Comparison of ENCODE assay signal across 1 cellular context in genomic region chrX:107355533-107355932, GRCh38.
TF ChIP-seq lines count a peak whose summit lies in the region.

No MANE protein-coding gene starts in this region.

TF ChIP-seq in H1, 55 proteins besides CTCF, POLR2A, EP300 and RAD21:
- 0 out of 2 replicates have a peak, but pooled peaks have one; percentile 30 for TF ChIP-seq SP1 (IDR thresholded peaks at IDR 0.05; ENCODE audit: low read depth, low read length)
- TF ChIP-seq BCL11A (IDR thresholded peaks at IDR 0.05; ENCODE audit: low read depth in 2 of 2, low read length in 2 of 2), result peak in 1 of 2 experiments; percentile 40
- peak; percentile 68 for TF ChIP-seq CHD7 (IDR thresholded peaks at IDR 0.05; ENCODE audit: insufficient replicate concordance, low read length)
- no peak for TF ChIP-seq MAX (IDR thresholded peaks at IDR 0.05)
- peak; percentile 80 for TF ChIP-seq POU5F1 (IDR thresholded peaks at IDR 0.05; ENCODE audit: low read depth, low read length)
- no peak for TF ChIP-seq CHD2 (IDR thresholded peaks at IDR 0.05; ENCODE audit: low read length)
- TF ChIP-seq HDAC2 (IDR thresholded peaks at IDR 0.05; ENCODE audit: borderline replicate concordance in 1 of 2, low read depth in 2 of 2, low read length in 2 of 2), result 0 out of 4 replicates have a peak, but pooled peaks of 1 of the 2 experiments have one; percentile 6
- no peak for TF ChIP-seq TCF12 (IDR thresholded peaks at IDR 0.05; ENCODE audit: low read depth, low read length)
- no peak for TF ChIP-seq PHF8 (conservative IDR thresholded peaks at IDR 0.05; ENCODE audit: low read depth, low read length)
- no peak for TF ChIP-seq EZH2 (IDR thresholded peaks at IDR 0.05; ENCODE audit: low read depth, low read length, severe bottlenecking)
- no peak for TF ChIP-seq CTBP2 (IDR thresholded peaks at IDR 0.05; ENCODE audit: borderline replicate concordance, insufficient read depth, insufficient read length, low read length)
- no peak for TF ChIP-seq SAP30 (IDR thresholded peaks at IDR 0.05; ENCODE audit: insufficient read depth, insufficient replicate concordance, low read length)
- no peak for TF ChIP-seq ZNF274 (IDR thresholded peaks at IDR 0.05; ENCODE audit: borderline replicate concordance, extremely low read depth, low read length)
- TF ChIP-seq RXRA (IDR thresholded peaks at IDR 0.05; ENCODE audit: insufficient read depth, low read depth, low read length), result no peak
- TF ChIP-seq YY1 (IDR thresholded peaks at IDR 0.05; ENCODE audit: low read depth, low read length), result 0 out of 2 replicates have a peak, but pooled peaks have one; percentile 56
- TF ChIP-seq NANOG (IDR thresholded peaks at IDR 0.05; ENCODE audit: insufficient read depth, low read depth, low read length, poor library complexity, severe bottlenecking), result peak; percentile 50
- TF ChIP-seq CREB1 (IDR thresholded peaks at IDR 0.05), result no peak
- no peak for TF ChIP-seq CBX5 (IDR thresholded peaks at IDR 0.05; ENCODE audit: low read depth, low read length)
